In genomic region chr15:89091667-89092220, GRCh38 we compare ENCODE assay signal across 9 cellular contexts. TPM values are rescaled to one million over a fixed set of nuclear protein-coding genes. Genes with fewer than 3 reads are reported as not detected.
A peak's percentile ranks its signal among the peaks of the same experiment; 100 is the strongest.
DNase-seq lines count a peak whose midpoint lies in the region; ATAC-seq and TF ChIP-seq lines count a peak whose summit lies in the region.
"Had no signal": no experiment of that assay in that cellular context is flagged by ENCODE, and none has a peak within 500 bp of the region (broad histone marks: within the 10 kb centered on the region; RNA-seq: fewer than 3 reads in every experiment).

No MANE protein-coding gene starts in this region.

- intact Hi-C loops in Panc1 (cut with micrococcal nuclease; ENCODE audit: unreplicated experiment) (no loop called here), left colon (cut with DNase I, micrococcal nuclease) (no loop called here)

- POLR2A ChIA-PET in Panc1 (lab: Charles Lee): interaction anchor here (0.5 to 1.1 kb wide), 2 partner anchors 20 to 268 kb away, joined by 4 to 17 read pairs; no protein-coding TSS in a partner anchor

- no peaks in the 10 kb centered on the region for H4K20me1 ChIP-seq in fibroblast of lung (ENCODE audit: control insufficient read depth, extremely low read depth, insufficient read depth, low read length)

- CTCF ChIA-PET in Panc1 (lab: Charles Lee): interaction anchor here (0.6 to 1.0 kb wide), 2 partner anchors 38 to 509 kb away, joined by 4 to 10 read pairs; no protein-coding TSS in a partner anchor

- in situ Hi-C loops in Panc1 (cut with HindIII; ENCODE audit: low pct_unique_long_range_greater_than_20kb, low sequenced_read_pairs): no loop called here

- H3K27me3 ChIP-seq in Panc1 (ENCODE audit: control insufficient read depth, insufficient read depth, low read length): no peaks in the 10 kb centered on the region
- H3K27me3 ChIP-seq in fibroblast of lung (ENCODE audit: control insufficient read depth, insufficient read depth, low read length): no peaks in the 10 kb centered on the region
- H3K27me3 ChIP-seq in skeletal muscle satellite cell (ENCODE audit: control insufficient read depth, insufficient read depth, low read length): no peaks in the 10 kb centered on the region

- H3K4me2 ChIP-seq in fibroblast of lung (ENCODE audit: extremely low read depth, insufficient read depth, low read length): peak overlapping the region; percentile 85
- H3K4me2 ChIP-seq in skeletal muscle satellite cell (ENCODE audit: low read length): peak overlapping the region; percentile 84

- peak overlapping the region; percentile 93 for H3K27ac ChIP-seq in Panc1 (ENCODE audit: low read length)
- peak overlapping the region; percentile 71 for H3K27ac ChIP-seq in fibroblast of lung (ENCODE audit: insufficient read depth, low read length)
- H3K27ac ChIP-seq: RWPE1 had no signal

- H3K9ac ChIP-seq in fibroblast of lung (ENCODE audit: insufficient read depth, low read length) (peak overlapping the region; percentile 9), skeletal muscle satellite cell (ENCODE audit: low read depth, low read length) (peak overlapping the region; percentile 80)

- DNase-seq in GM12864 (ENCODE audit: low read depth): no peak
- no peak for DNase-seq in Panc1 (ENCODE audit: low read depth, low spot score)
- DNase-seq in fibroblast of lung (ENCODE audit: low read depth in 2 of 2): no peak
- DNase-seq in left colon: no peak
- no peak for DNase-seq in 8988T
- no peak for DNase-seq in SW480 (ENCODE audit: low spot score)
- DNase-seq in NCI-H2029 (lab: John Stamatoyannopoulos, UW): no peak

- no peaks in the 10 kb centered on the region; the same call in 1 of the 2 replicates for H3K36me3 ChIP-seq in Panc1 (ENCODE audit: control insufficient read depth, insufficient read depth, low read length)
- H3K36me3 ChIP-seq in fibroblast of lung (ENCODE audit: control insufficient read depth, insufficient read depth, low read length): no peaks in the 10 kb centered on the region
- H3K36me3 ChIP-seq in skeletal muscle satellite cell (ENCODE audit: insufficient read depth, low read length): no peaks in the 10 kb centered on the region

- H3K9me3 ChIP-seq in Panc1 (ENCODE audit: control insufficient read depth, insufficient read depth, low read depth, low read length) (no peaks in the 10 kb centered on the region), fibroblast of lung (ENCODE audit: control insufficient read depth, insufficient read depth, low read depth, low read length) (no peaks in the 10 kb centered on the region), skeletal muscle satellite cell (replicated peaks; ENCODE audit: low read length) (no peaks in the 10 kb centered on the region)

- no TSS peak for BruUV-seq in Panc1 (replicated peaks; lab: Mats Ljungman, UMichigan)

- no peak overlapping the region for H2AFZ ChIP-seq in fibroblast of lung (ENCODE audit: low read length)

- H3K4me3 ChIP-seq in GM12864 (ENCODE audit: low read depth, low read length) (peak overlapping the region; percentile 46; the same call in 1 of the 2 replicates), Panc1 (ENCODE audit: low read depth in 2 of 2, low read length in 2 of 2) (peak overlapping the region; percentile 29 to 54), fibroblast of lung (replicated peaks in 1 of 4; ENCODE audit: control extremely low read depth in 1 of 4, insufficient read depth in 1 of 4, low read depth in 3 of 4, low read length in 4 of 4) (peak overlapping the region in 3 of 4 experiments; percentile 2 to 52 (median 46)), skeletal muscle satellite cell (ENCODE audit: low read length) (peak overlapping the region; percentile 59)

- H3K79me2 ChIP-seq in fibroblast of lung (ENCODE audit: control insufficient read depth, insufficient read depth, low read length): peaks cover 45% of the 10 kb centered on the region

- peaks cover 71% of the 10 kb centered on the region for H3K4me1 ChIP-seq in Panc1 (ENCODE audit: control insufficient read depth, insufficient read depth, low read length)
- H3K4me1 ChIP-seq in fibroblast of lung (ENCODE audit: control insufficient read depth, extremely low read depth, insufficient read depth, low read length): peaks cover 31% of the 10 kb centered on the region
- H3K4me1 ChIP-seq in skeletal muscle satellite cell (ENCODE audit: control insufficient read depth, insufficient read depth, low read length): peaks cover 58% of the 10 kb centered on the region

- TF ChIP-seq CTCF in GM12864 (IDR thresholded peaks at IDR 0.05; ENCODE audit: low read depth, low read length, missing control alignments) (no peak), Panc1 (IDR thresholded peaks at IDR 0.05) (no peak), fibroblast of lung (conservative IDR thresholded peaks at IDR 0.05 in 1 of 2, IDR thresholded peaks at IDR 0.05 in 1 of 2; ENCODE audit: low read depth in 1 of 2, low read length in 2 of 2) (no peak)

- ATAC-seq in Panc1: no peak
- no peak for ATAC-seq in left colon

RNA-seq across cellular contexts. Expression of gene ABHD2, which starts 3.5 kb away (rescaled TPM):
- 95.0 TPM for total RNA-seq in Panc1 (2021; ENCODE audit: unreplicated experiment)
- 41.2 TPM for polyA plus RNA-seq in Panc1 (2012; ENCODE audit: insufficient read length)
- total RNA-seq in fibroblast of lung: 42.9 and 84.9 TPM in 2 replicates
- polyA plus RNA-seq in fibroblast of lung: 39.5 and 55.3 TPM in 2 replicates
- polyA plus RNA-seq in fibroblast of lung (2012): 25.1 and 29.1 TPM in 2 replicates
- polyA minus RNA-seq in fibroblast of lung (ENCODE audit: low replicate concordance): 337 and 341 TPM in 2 replicates
- 58.1 and 107 TPM in 2 replicates for total RNA-seq in skeletal muscle satellite cell (2012; rRNA removed)
- 100 to 1,000 TPM; 100 to 112 TPM for total RNA-seq in left colon
